ENCODE assay signal across 17 cellular contexts in the genomic region with DNA sequence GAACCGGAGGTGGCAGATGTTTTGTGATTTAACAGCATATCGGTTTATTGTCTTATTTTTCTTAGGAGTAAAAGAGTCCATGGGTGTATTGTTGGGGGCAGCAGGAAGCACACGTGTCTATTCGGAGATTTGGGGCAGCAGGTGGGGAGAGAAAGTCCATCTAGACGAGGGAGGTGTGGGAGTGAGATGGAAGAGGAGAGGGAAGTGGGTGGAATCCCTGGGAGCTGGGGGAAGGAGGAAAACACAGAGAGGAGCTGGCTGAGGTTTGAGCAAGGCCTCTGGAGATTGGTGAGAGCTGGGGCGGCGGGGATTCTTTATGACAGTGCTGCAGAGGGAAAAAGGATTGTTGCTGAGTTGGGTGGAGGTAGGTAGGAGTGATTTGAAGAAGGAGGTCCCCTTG.
A peak's percentile ranks its signal among the peaks of the same experiment; 100 is the strongest.
DNase-seq lines count a peak whose midpoint lies in the region; ATAC-seq and TF ChIP-seq lines count a peak whose summit lies in the region.
"Had no signal": no experiment of that assay in that cellular context is flagged by ENCODE, and none has a peak within 500 bp of the region (broad histone marks: within the 10 kb centered on the region; RNA-seq: fewer than 3 reads in every experiment).

No MANE protein-coding gene starts in this region.

- ATAC-seq in Right ventricle myocardium inferior (no peak), Right ventricle myocardium superior (ENCODE audit: poor library complexity) (no peak), T-cell (replicated peaks in 1 of 4) (no peak), memory B cell (ENCODE audit: low read depth) (no peak), gastrocnemius medialis (no peak)

- H3K4me3 Mint-ChIP-seq in T-cell (no peak overlapping the region), memory B cell (no peak overlapping the region)
- H3K4me3 Mint-ChIP-seq: type B pancreatic cell had no signal

- intact Hi-C loops in Right ventricle myocardium inferior (cut with DNase I) (loop anchor here (5.0 kb wide), 1 partner anchor 104 kb away; no protein-coding TSS in a partner anchor), Right ventricle myocardium superior (cut with DNase I) (no loop called here), tibial artery (cut with DNase I; ENCODE audit: low total_unique reads) (no loop called here), gastrocnemius medialis (cut with DNase I; ENCODE audit: low total_unique reads) (no loop called here)

- H3K27ac ChIP-seq in tibial artery (no peak overlapping the region), gastrocnemius medialis (no peak overlapping the region)
- H3K27ac ChIP-seq: HL-60 had no signal

- H3K9me3 Mint-ChIP-seq in T-cell: no peaks in the 10 kb centered on the region
- no peaks in the 10 kb centered on the region for H3K9me3 Mint-ChIP-seq in memory B cell
- H3K9me3 Mint-ChIP-seq: type B pancreatic cell had no signal

- H3K4me1 ChIP-seq in tibial artery: peaks cover 0 to 16% (median 4%) of the 10 kb centered on the region in 4 donors
- no peaks in the 10 kb centered on the region for H3K4me1 ChIP-seq in gastrocnemius medialis

- CTCF ChIA-PET in T-cell (lab: Charles Lee): no interaction called here

- H3K27me3 Mint-ChIP-seq in T-cell: no peaks in the 10 kb centered on the region
- H3K27me3 Mint-ChIP-seq in memory B cell: no peaks in the 10 kb centered on the region

- TF ChIP-seq CTCF in tibial artery (IDR thresholded peaks at IDR 0.05): no peak
- no peak for TF ChIP-seq CTCF in gastrocnemius medialis (IDR thresholded peaks at IDR 0.05 in 4 of 5, conservative IDR thresholded peaks at IDR 0.05 in 1 of 5)

- H3K27ac Mint-ChIP-seq in T-cell (peak overlapping the region; percentile 32 to 64), memory B cell (peak overlapping the region; percentile 78)
- H3K27ac Mint-ChIP-seq: type B pancreatic cell had no signal

- H3K9me3 ChIP-seq in tibial artery (no peaks in the 10 kb centered on the region), gastrocnemius medialis (no peaks in the 10 kb centered on the region)

- H3K36me3 Mint-ChIP-seq in T-cell (peaks cover 4% of the 10 kb centered on the region), memory B cell (peaks cover 26% of the 10 kb centered on the region)
- H3K36me3 Mint-ChIP-seq: type B pancreatic cell had no signal

- TF ChIP-seq POLR2A in gastrocnemius medialis (IDR thresholded peaks at IDR 0.05): no peak

- H3K4me3 ChIP-seq in tibial artery (no peak overlapping the region), gastrocnemius medialis (no peak overlapping the region)

- POLR2A ChIA-PET in T-cell (lab: Charles Lee): no interaction called here

- in situ Hi-C loops in gastrocnemius medialis (cut with MboI; ENCODE audit: low sequenced_read_pairs in 4 of 4): no loop called here

- H3K27me3 ChIP-seq in tibial artery (no peaks in the 10 kb centered on the region), gastrocnemius medialis (no peaks in the 10 kb centered on the region)

- peak; percentile 61 for DNase-seq in Right ventricle myocardium inferior (ENCODE audit: missing footprints)
- no peak for DNase-seq in Right ventricle myocardium superior
- DNase-seq in T-cell: no peak
- no peak for DNase-seq in memory B cell (ENCODE audit: low spot score in 2 of 2)
- DNase-seq in NK-92 (lab: John Stamatoyannopoulos, UW; ENCODE audit: unreplicated experiment): no peak
- no peak for DNase-seq in tibial artery
- no peak for DNase-seq in gastrocnemius medialis
- no peak for DNase-seq in MV-4-11 (lab: John Stamatoyannopoulos, UW)
- DNase-seq: hippocampal formation; IMR-90; NCI-H2029; NCI-H510A; SIG-M5; stimulated activated CD4-positive, alpha-beta T cell treated with anti-CD3 and anti-CD28 coated beads, Interleukin-12 subunit alpha, Interleukin-12 subunit beta, amount 100 ng/mL, for 4 hours; T-helper 2 cell had no signal

- H3K4me1 Mint-ChIP-seq in T-cell (peaks cover 71 to 77% (median 75%) of the 10 kb centered on the region in 3 donors), memory B cell (peaks cover 69% of the 10 kb centered on the region)

- no peaks in the 10 kb centered on the region for H3K36me3 ChIP-seq in tibial artery
- H3K36me3 ChIP-seq in gastrocnemius medialis: no peaks in the 10 kb centered on the region
